Comparison of ENCODE assay signal across 8 cellular contexts in the genomic region with DNA sequence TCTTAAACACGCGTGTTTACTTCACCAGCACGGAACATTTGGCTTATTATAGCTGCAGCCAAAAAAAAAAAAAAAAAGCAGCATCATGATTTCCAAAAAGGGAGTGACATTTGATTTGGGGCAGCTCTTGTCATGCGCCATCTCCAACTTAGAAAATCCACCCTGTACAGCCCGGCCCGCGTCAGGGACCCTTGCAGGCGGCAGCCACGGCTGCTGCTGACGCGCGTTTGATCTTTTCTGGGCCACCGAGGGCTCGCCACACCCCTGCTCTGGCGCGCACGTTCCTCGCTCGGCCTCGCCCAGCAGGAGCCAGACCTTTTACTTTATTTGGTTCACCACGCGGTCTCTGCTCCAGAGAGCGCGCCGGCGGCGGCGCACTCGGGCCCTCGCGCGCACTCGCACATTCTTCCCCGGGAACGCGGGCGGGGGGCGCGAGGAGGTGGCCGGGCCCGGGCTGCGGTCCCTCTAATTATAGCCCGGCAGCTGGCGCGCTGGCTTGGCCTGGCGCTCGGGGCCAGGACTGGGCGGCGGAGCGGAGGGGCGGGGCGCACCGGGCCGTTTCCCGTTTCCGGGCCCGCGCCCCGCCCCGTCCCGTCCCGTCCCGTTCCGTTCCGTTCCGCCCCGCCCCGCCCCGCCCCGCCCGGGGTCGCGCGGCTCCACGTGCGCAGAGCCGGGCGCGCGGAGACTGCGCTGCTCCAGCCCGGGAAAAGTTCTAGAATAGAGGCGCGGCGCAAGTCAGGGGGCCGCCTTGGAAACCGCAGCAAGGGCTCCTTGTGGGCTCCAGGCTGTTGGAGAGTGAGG. TPM values are rescaled to one million over a fixed set of nuclear protein-coding genes. Genes with fewer than 3 reads are reported as not detected.
A peak's percentile ranks its signal among the peaks of the same experiment; 100 is the strongest.
DNase-seq lines count a peak whose midpoint lies in the region; TF ChIP-seq lines count a peak whose summit lies in the region.

No MANE protein-coding gene starts in this region.

- H3K27me3 Mint-ChIP-seq in activated naive CD4-positive, alpha-beta T cell treated with anti-CD3 and anti-CD28 coated beads for 36 hours (ENCODE audit: low read depth): no peaks in the 10 kb centered on the region
- no peaks in the 10 kb centered on the region for H3K27me3 Mint-ChIP-seq in type B pancreatic cell

- H3K4me3 ChIP-seq in GM08714 (ENCODE audit: low read length) (peak overlapping the region; percentile 79), HAP-1 (peak overlapping the region; percentile 32)

- H3K4me3 Mint-ChIP-seq in activated naive CD4-positive, alpha-beta T cell treated with anti-CD3 and anti-CD28 coated beads for 36 hours: peak overlapping the region; percentile 83
- peak overlapping the region; percentile 90 for H3K4me3 Mint-ChIP-seq in type B pancreatic cell

- H3K4me1 ChIP-seq in HAP-1: peaks cover 52% of the 10 kb centered on the region

- no peaks in the 10 kb centered on the region for H3K9me3 Mint-ChIP-seq in activated naive CD4-positive, alpha-beta T cell treated with anti-CD3 and anti-CD28 coated beads for 36 hours
- H3K9me3 Mint-ChIP-seq in type B pancreatic cell: peaks cover 8% of the 10 kb centered on the region

- H3K9me3 ChIP-seq in HAP-1: no peaks in the 10 kb centered on the region

- TF ChIP-seq CTCF in type B pancreatic cell (conservative IDR thresholded peaks at IDR 0.05): peak; percentile 18

- H3K27me3 ChIP-seq in HAP-1 (ENCODE audit: low read depth): no peaks in the 10 kb centered on the region

- H3K4me1 Mint-ChIP-seq in activated naive CD4-positive, alpha-beta T cell treated with anti-CD3 and anti-CD28 coated beads for 36 hours (ENCODE audit: low read depth): peaks cover 50% of the 10 kb centered on the region
- H3K4me1 Mint-ChIP-seq in type B pancreatic cell (ENCODE audit: unreplicated experiment): peaks cover 41% of the 10 kb centered on the region

- DNase-seq in HAP-1 (ENCODE audit: low spot score in 2 of 2): peak; percentile 73 to 86
- DNase-seq in M059J (ENCODE audit: low read depth): peak; percentile 88
- peak; percentile 84 for DNase-seq in SK-MEL-5 (ENCODE audit: low read depth, low spot score)
- peak; percentile 74 for DNase-seq in activated naive CD4-positive, alpha-beta T cell treated with anti-CD3 and anti-CD28 coated beads for 36 hours
- DNase-seq in germinal center (ENCODE audit: low spot score): peak; percentile 80
- peak in 54 of 56 donors; percentile 29 to 97 (median 83) for DNase-seq in nucleus accumbens (lab: John Stamatoyannopoulos, UW)
- DNase-seq in type B pancreatic cell (ENCODE audit: extremely low spot score, unreplicated experiment): peak; percentile 85

- intact Hi-C loops in activated naive CD4-positive, alpha-beta T cell treated with anti-CD3 and anti-CD28 coated beads for 36 hours (cut with micrococcal nuclease): loop anchor here (1.0 to 10.0 kb wide), 7 partner anchors 13 to 411 kb away; partner anchors contain the start of gene COA6

- in situ Hi-C loops in HAP-1 (cut with MboI; ENCODE audit: low sequenced_read_pairs) (loop anchor here (10.0 kb wide), 1 partner anchor 125 kb away; no protein-coding TSS in a partner anchor), SK-MEL-5 (cut with HindIII; ENCODE audit: low pct_unique_long_range_greater_than_20kb, low sequenced_read_pairs) (loop anchor here (10.0 kb wide), 1 partner anchor 475 kb away; no protein-coding TSS in a partner anchor)

- peaks cover 16% of the 10 kb centered on the region for H3K36me3 Mint-ChIP-seq in activated naive CD4-positive, alpha-beta T cell treated with anti-CD3 and anti-CD28 coated beads for 36 hours (ENCODE audit: low read depth)
- peaks cover 17% of the 10 kb centered on the region for H3K36me3 Mint-ChIP-seq in type B pancreatic cell

- H3K36me3 ChIP-seq in HAP-1 (replicated peaks): peaks cover 7% of the 10 kb centered on the region

- peak overlapping the region; percentile 99 for H3K27ac Mint-ChIP-seq in activated naive CD4-positive, alpha-beta T cell treated with anti-CD3 and anti-CD28 coated beads for 36 hours
- H3K27ac Mint-ChIP-seq in type B pancreatic cell: peak overlapping the region; percentile 94

- CTCF ChIA-PET in activated naive CD4-positive, alpha-beta T cell treated with anti-CD3 and anti-CD28 coated beads for 36 hours (lab: Charles Lee): interaction anchor here (0.6 to 2.9 kb wide), 10 partner anchors 9 to 494 kb away, joined by 3 to 11 read pairs (median 3); no protein-coding TSS in a partner anchor

RNA-seq across cellular contexts. Expression of gene IRF2BP2, which starts 10.2 kb away (rescaled TPM):
- total RNA-seq in M059J (2014; rRNA removed; shearing (Covaris generic)): 49.0 and 84.1 TPM in 2 replicates
- total RNA-seq in SK-MEL-5 (2014; rRNA removed; shearing (Covaris generic)): 46.1 and 47.5 TPM in 2 replicates
- polyA plus RNA-seq in SK-MEL-5 (2015; cell fraction: cytosol; rRNA removed): 46.5 and 70.0 TPM in 2 replicates
- polyA plus RNA-seq in SK-MEL-5 (2015; cell fraction: nucleus; rRNA removed): 63.0 and 96.7 TPM in 2 replicates
- total RNA-seq in activated naive CD4-positive, alpha-beta T cell treated with anti-CD3 and anti-CD28 coated beads for 36 hours: 100 to 1,000 TPM in 1 of 2 experiments, 10 to 100 TPM in 1; 99.6 to 107 TPM
- total RNA-seq in type B pancreatic cell (ENCODE audit: low replicate concordance): 181 and 202 TPM in 2 replicates

Comparison
In these comparisons a context has a peak if more than half of its experiments do, and no peak if none do; other contexts are left out.
1. Peak in every context shown above with its lines: DNase-seq and H3K4me3 ChIP-seq.